In genomic region chr5:179840321-179840720, GRCh38 we compare ENCODE assay signal across 1 cellular context.
TF ChIP-seq lines count a peak whose summit lies in the region.

No MANE protein-coding gene starts in this region.

TF ChIP-seq in HCT116, 20 proteins besides CTCF, POLR2A, EP300 and RAD21:
- TF ChIP-seq ZFX (IDR thresholded peaks at IDR 0.05) (no peak), SRF (IDR thresholded peaks at IDR 0.05; ENCODE audit: low read depth) (no peak), REST (IDR thresholded peaks at IDR 0.05; ENCODE audit: low read depth) (no peak), MAX (IDR thresholded peaks at IDR 0.05) (no peak), TCF7L2 (IDR thresholded peaks at IDR 0.05; ENCODE audit: borderline replicate concordance, extremely low read depth, insufficient read depth, insufficient read length) (no peak), SP1 (IDR thresholded peaks at IDR 0.05; ENCODE audit: low read depth) (no peak), JUND (IDR thresholded peaks at IDR 0.05) (no peak), POLR2AphosphoS5 (IDR thresholded peaks at IDR 0.05; ENCODE audit: low read depth, low read length) (no peak), ATF3 (IDR thresholded peaks at IDR 0.05) (no peak), FOSL1 (IDR thresholded peaks at IDR 0.05; ENCODE audit: low read depth) (no peak), ZNF274 (IDR thresholded peaks at IDR 0.05; ENCODE audit: low read depth, low read length) (no peak), ELF1 (IDR thresholded peaks at IDR 0.05; ENCODE audit: borderline replicate concordance, low read depth) (no peak), SIN3A (IDR thresholded peaks at IDR 0.05; ENCODE audit: low read depth) (no peak), EGR1 (IDR thresholded peaks at IDR 0.05; ENCODE audit: low read depth) (no peak), EZH2phosphoT487 (IDR thresholded peaks at IDR 0.05; ENCODE audit: borderline replicate concordance) (no peak), CEBPB (IDR thresholded peaks at IDR 0.05; ENCODE audit: low read depth) (no peak), ZBTB33 (IDR thresholded peaks at IDR 0.05; ENCODE audit: extremely low read depth, insufficient replicate concordance, low read length) (no peak), CBX3 (IDR thresholded peaks at IDR 0.05; ENCODE audit: low read depth) (no peak)
